In the genomic region with DNA sequence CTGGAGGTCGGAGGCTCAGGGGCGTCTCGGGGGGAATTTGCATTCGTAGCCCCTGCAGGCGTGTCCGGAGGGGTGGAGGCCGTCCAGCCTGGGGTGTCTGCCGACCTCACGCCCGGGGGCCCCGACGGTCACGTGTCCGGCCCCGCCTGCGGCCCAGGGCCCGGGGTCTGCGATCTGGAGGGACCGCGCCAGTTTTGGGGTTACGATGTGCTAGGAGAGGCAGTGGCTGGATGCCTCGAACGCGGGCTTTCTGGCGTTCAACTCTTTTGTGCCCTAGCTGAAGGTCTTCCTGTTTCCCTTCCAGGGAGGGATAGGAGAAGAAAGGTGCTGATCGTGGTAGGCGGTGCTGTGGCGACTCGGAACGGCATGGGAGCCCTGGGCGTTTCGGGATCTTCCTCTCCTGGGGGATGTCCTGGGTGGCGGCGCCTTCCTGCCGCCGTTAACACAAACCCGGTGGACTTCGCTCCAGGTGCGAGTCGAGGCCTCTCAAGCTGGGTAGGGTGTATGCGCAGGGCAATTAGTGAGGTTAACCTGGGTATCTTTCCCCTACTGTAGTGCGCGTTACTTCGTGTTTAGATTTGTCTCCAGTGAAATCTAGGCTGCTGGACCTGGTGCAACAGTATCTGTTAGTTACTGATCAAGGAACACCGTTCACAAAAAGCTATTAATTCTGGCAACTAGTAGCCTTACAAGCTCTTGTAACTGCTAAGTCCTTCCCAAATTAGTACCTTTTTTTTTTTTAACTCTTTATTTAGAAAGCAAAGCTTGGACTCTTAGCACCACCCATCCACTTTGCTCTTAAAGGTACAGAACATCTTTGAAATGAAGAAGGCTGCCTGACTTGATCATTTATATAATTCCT, we compare ENCODE assay signal across 8 cellular contexts. TPM values are rescaled to one million over a fixed set of nuclear protein-coding genes. Genes with fewer than 3 reads are reported as not detected.
A peak's percentile ranks its signal among the peaks of the same experiment; 100 is the strongest.
DNase-seq lines count a peak whose midpoint lies in the region; ATAC-seq and TF ChIP-seq lines count a peak whose summit lies in the region.

No MANE protein-coding gene starts in this region.

- peaks cover 36% of the 10 kb centered on the region for H3K4me1 ChIP-seq in HUES6 (ENCODE audit: control insufficient read depth, insufficient read depth, low read length)
- peaks cover 12 to 62% (median 50%) of the 10 kb centered on the region in 4 donors for H3K4me1 ChIP-seq in liver (ENCODE audit: control insufficient read depth in 4 of 4, insufficient read depth in 4 of 4, low read length in 3 of 4)

- peaks cover 32% of the 10 kb centered on the region for H3K4me1 Mint-ChIP-seq in T-helper 1 cell treated with Interleukin-12 subunit alpha and Interleukin-12 subunit beta and Interleukin-4 antibody, amounts not matched to agents 30 μg/mL and 1 μg/mL, for 36 hours (ENCODE audit: low read depth)

- TF ChIP-seq RAD21 in liver (IDR thresholded peaks at IDR 0.05) = peak in 1 of 2 donors; percentile 29

- peak overlapping the region; percentile 84 for H3K4me3 Mint-ChIP-seq in T-helper 1 cell treated with Interleukin-12 subunit alpha and Interleukin-12 subunit beta and Interleukin-4 antibody, amounts not matched to agents 30 μg/mL and 1 μg/mL, for 36 hours

- peaks cover 5% of the 10 kb centered on the region for H3K36me3 Mint-ChIP-seq in T-helper 1 cell treated with Interleukin-12 subunit alpha and Interleukin-12 subunit beta and Interleukin-4 antibody, amounts not matched to agents 30 μg/mL and 1 μg/mL, for 36 hours (ENCODE audit: low read depth)

- WGBS in liver = under 1% methylated on average over 45 of the region's 45 CpGs

- H3K9me3 ChIP-seq in HUES6 (ENCODE audit: control insufficient read depth, insufficient read depth, low read depth, low read length) (no peaks in the 10 kb centered on the region), liver (ENCODE audit: control insufficient read depth in 4 of 4, low read length in 3 of 4) (no peaks in the 10 kb centered on the region)

- H3K4me3 ChIP-seq in HUES6 (ENCODE audit: low read depth, low read length) (peak overlapping the region; percentile 92), liver (ENCODE audit: low read depth in 1 of 3, low read length in 3 of 3) (peak overlapping the region; percentile 56 to 78 (median 73))

- ATAC-seq in stimulated activated naive CD8-positive, alpha-beta T cell treated with anti-CD3 and anti-CD28 coated beads, Interleukin-15, Interleukin-2, amounts not matched to agents 100 U/mL and 50 U/mL, for 24 hours = no peak

- H3K9me3 Mint-ChIP-seq in T-helper 1 cell treated with Interleukin-12 subunit alpha and Interleukin-12 subunit beta and Interleukin-4 antibody, amounts not matched to agents 30 μg/mL and 1 μg/mL, for 36 hours = no peaks in the 10 kb centered on the region

- peak overlapping the region; percentile 71 for H3K9ac ChIP-seq in HUES6 (ENCODE audit: low read length)
- H3K9ac ChIP-seq in liver (ENCODE audit: low read depth in 1 of 2, low read length in 2 of 2) = peak overlapping the region in 1 of 2 donors; percentile 1

- TF ChIP-seq CTCF in liver (IDR thresholded peaks at IDR 0.05; ENCODE audit: low read depth, low read length, missing input control) = no peak

- peak overlapping the region; percentile 75 for H3K27ac Mint-ChIP-seq in T-helper 1 cell treated with Interleukin-12 subunit alpha and Interleukin-12 subunit beta and Interleukin-4 antibody, amounts not matched to agents 30 μg/mL and 1 μg/mL, for 36 hours

- no peak overlapping the region for H3K27ac ChIP-seq in HUES6 (ENCODE audit: low read depth, low read length)
- peak overlapping the region; percentile 90 to 91 for H3K27ac ChIP-seq in liver (ENCODE audit: low read depth in 1 of 2, low read length in 2 of 2)

- H3K36me3 ChIP-seq in HUES6 (ENCODE audit: control insufficient read depth, insufficient read depth, low read length) = no peaks in the 10 kb centered on the region
- no peaks in the 10 kb centered on the region for H3K36me3 ChIP-seq in liver (ENCODE audit: control insufficient read depth in 4 of 4, insufficient read depth in 3 of 4, low read depth in 1 of 4, low read length in 3 of 4)

- DNase-seq in DMS 273 (lab: John Stamatoyannopoulos, UW; ENCODE audit: unreplicated experiment) (peak; percentile 58), DMS 273 treated with DMSO at 0.1 percent for 48 hours (lab: John Stamatoyannopoulos, UW) (no peak), NK-92 (lab: John Stamatoyannopoulos, UW; ENCODE audit: unreplicated experiment) (no peak)
- DNase-seq in central memory CD4-positive, alpha-beta T cell = peak; percentile 29
- peak; percentile 19 for DNase-seq in stimulated activated naive CD8-positive, alpha-beta T cell treated with anti-CD3 and anti-CD28 coated beads, Interleukin-15, Interleukin-2, amounts not matched to agents 100 U/mL and 50 U/mL, for 24 hours

- H3K27me3 Mint-ChIP-seq in T-helper 1 cell treated with Interleukin-12 subunit alpha and Interleukin-12 subunit beta and Interleukin-4 antibody, amounts not matched to agents 30 μg/mL and 1 μg/mL, for 36 hours (ENCODE audit: low read depth) = peaks cover 6% of the 10 kb centered on the region

- H3K27me3 ChIP-seq in HUES6 (ENCODE audit: control insufficient read depth, insufficient read depth, low read length) (no peaks in the 10 kb centered on the region), liver (ENCODE audit: control insufficient read depth in 4 of 4, insufficient read depth in 4 of 4, low read length in 3 of 4) (no peaks in the 10 kb centered on the region)

TF ChIP-seq in liver, 16 proteins besides CTCF, POLR2A, EP300 and RAD21:
- TF ChIP-seq EGR1 (IDR thresholded peaks at IDR 0.05; ENCODE audit: low read depth in 2 of 2) (no peak), HNF4G (IDR thresholded peaks at IDR 0.05) (peak; percentile 58), YY1 (IDR thresholded peaks at IDR 0.05) (peak; percentile 26), FOXA1 (IDR thresholded peaks at IDR 0.05) (no peak), RXRA (IDR thresholded peaks at IDR 0.05) (peak; percentile 41 to 67), HNF4A (conservative IDR thresholded peaks at IDR 0.05) (peak; percentile 69 to 87), GABPA (IDR thresholded peaks at IDR 0.05 in 1 of 2, conservative IDR thresholded peaks at IDR 0.05 in 1 of 2) (no peak), SP1 (IDR thresholded peaks at IDR 0.05) (peak; percentile 54)
- TF ChIP-seq, protein P1, sequence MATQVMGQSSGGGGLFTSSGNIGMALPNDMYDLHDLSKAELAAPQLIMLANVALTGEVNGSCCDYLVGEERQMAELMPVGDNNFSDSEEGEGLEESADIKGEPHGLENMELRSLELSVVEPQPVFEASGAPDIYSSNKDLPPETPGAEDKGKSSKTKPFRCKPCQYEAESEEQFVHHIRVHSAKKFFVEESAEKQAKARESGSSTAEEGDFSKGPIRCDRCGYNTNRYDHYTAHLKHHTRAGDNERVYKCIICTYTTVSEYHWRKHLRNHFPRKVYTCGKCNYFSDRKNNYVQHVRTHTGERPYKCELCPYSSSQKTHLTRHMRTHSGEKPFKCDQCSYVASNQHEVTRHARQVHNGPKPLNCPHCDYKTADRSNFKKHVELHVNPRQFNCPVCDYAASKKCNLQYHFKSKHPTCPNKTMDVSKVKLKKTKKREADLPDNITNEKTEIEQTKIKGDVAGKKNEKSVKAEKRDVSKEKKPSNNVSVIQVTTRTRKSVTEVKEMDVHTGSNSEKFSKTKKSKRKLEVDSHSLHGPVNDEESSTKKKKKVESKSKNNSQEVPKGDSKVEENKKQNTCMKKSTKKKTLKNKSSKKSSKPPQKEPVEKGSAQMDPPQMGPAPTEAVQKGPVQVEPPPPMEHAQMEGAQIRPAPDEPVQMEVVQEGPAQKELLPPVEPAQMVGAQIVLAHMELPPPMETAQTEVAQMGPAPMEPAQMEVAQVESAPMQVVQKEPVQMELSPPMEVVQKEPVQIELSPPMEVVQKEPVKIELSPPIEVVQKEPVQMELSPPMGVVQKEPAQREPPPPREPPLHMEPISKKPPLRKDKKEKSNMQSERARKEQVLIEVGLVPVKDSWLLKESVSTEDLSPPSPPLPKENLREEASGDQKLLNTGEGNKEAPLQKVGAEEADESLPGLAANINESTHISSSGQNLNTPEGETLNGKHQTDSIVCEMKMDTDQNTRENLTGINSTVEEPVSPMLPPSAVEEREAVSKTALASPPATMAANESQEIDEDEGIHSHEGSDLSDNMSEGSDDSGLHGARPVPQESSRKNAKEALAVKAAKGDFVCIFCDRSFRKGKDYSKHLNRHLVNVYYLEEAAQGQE (IDR thresholded peaks at IDR 0.05) = peak; percentile 21
- TF ChIP-seq, protein P2, sequence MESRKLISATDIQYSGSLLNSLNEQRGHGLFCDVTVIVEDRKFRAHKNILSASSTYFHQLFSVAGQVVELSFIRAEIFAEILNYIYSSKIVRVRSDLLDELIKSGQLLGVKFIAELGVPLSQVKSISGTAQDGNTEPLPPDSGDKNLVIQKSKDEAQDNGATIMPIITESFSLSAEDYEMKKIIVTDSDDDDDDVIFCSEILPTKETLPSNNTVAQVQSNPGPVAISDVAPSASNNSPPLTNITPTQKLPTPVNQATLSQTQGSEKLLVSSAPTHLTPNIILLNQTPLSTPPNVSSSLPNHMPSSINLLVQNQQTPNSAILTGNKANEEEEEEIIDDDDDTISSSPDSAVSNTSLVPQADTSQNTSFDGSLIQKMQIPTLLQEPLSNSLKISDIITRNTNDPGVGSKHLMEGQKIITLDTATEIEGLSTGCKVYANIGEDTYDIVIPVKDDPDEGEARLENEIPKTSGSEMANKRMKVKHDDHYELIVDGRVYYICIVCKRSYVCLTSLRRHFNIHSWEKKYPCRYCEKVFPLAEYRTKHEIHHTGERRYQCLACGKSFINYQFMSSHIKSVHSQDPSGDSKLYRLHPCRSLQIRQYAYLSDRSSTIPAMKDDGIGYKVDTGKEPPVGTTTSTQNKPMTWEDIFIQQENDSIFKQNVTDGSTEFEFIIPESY (IDR thresholded peaks at IDR 0.05) = no peak
- TF ChIP-seq, protein P3, sequence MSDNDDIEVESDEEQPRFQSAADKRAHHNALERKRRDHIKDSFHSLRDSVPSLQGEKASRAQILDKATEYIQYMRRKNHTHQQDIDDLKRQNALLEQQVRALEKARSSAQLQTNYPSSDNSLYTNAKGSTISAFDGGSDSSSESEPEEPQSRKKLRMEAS (IDR thresholded peaks at IDR 0.05) = peak; percentile 10

RNA-seq across cellular contexts. Expression of a gene that starts 1.3 kb away (rescaled TPM):
- 10 to 100 TPM; 36.4 to 58.5 TPM for total RNA-seq in liver
- 10 to 100 TPM; 31.3 to 43.1 TPM for polyA plus RNA-seq in liver

Comparison
In these comparisons a context has a peak if more than half of its experiments do, and no peak if none do; other contexts are left out.
1. DNase-seq: peak in DMS 273 (single experiment), central memory CD4-positive, alpha-beta T cell (single experiment) and stimulated activated naive CD8-positive, alpha-beta T cell treated with anti-CD3 and anti-CD28 coated beads, Interleukin-15, Interleukin-2, amounts not matched to agents 100 U/mL and 50 U/mL, for 24 hours (single experiment); none in DMS 273 treated with DMSO at 0.1 percent for 48 hours (single experiment) and NK-92 (single experiment).